1 cellular context compared by ENCODE assay signal in genomic region chr1:94068831-94069648, GRCh38.
TF ChIP-seq lines count a peak whose summit lies in the region.

No MANE protein-coding gene starts in this region.

TF ChIP-seq in HEK293, 187 proteins besides CTCF, POLR2A, EP300 and RAD21 (continued from another document):
- TF ChIP-seq REST (tag by site-specific recombination; IDR thresholded peaks at IDR 0.05) (peak; percentile 67), ZNF843 (tag by site-specific recombination; IDR thresholded peaks at IDR 0.05) (0 out of 2 replicates have a peak, but pooled peaks have one; percentile 10), ZNF518A (tag by site-specific recombination; conservative IDR thresholded peaks at IDR 0.05; ENCODE audit: low read depth) (peak; percentile 35), PRDM1 (tag by site-specific recombination; IDR thresholded peaks at IDR 0.05) (no peak), KLF17 (tag by site-specific recombination; IDR thresholded peaks at IDR 0.05) (no peak), ZNF132 (tag by site-specific recombination; IDR thresholded peaks at IDR 0.05; ENCODE audit: borderline replicate concordance) (no peak), ZNF600 (tag by site-specific recombination; IDR thresholded peaks at IDR 0.05) (peak; percentile 88), GLIS1 (tag by site-specific recombination; IDR thresholded peaks at IDR 0.05) (peak; percentile 34), ZNF701 (tag by site-specific recombination; IDR thresholded peaks at IDR 0.05) (no peak), ZNF157 (tag by site-specific recombination; IDR thresholded peaks at IDR 0.05) (no peak), TSHZ1 (tag by site-specific recombination; IDR thresholded peaks at IDR 0.05; ENCODE audit: borderline replicate concordance) (no peak), SP7 (tag by site-specific recombination; IDR thresholded peaks at IDR 0.05) (peak; percentile 62), ZNF362 (tag by site-specific recombination; IDR thresholded peaks at IDR 0.05) (no peak), ZBTB1 (tag by site-specific recombination; IDR thresholded peaks at IDR 0.05) (no peak), ZNF629 (tag by site-specific recombination; IDR thresholded peaks at IDR 0.05) (peak; percentile 37; the same call in 1 of the 2 replicates), ZNF169 (tag by site-specific recombination; IDR thresholded peaks at IDR 0.05) (no peak), ZNF670 (tag by site-specific recombination; IDR thresholded peaks at IDR 0.05; ENCODE audit: low read depth) (no peak), ZNF514 (tag by site-specific recombination; IDR thresholded peaks at IDR 0.05) (no peak), SP3 (tag by site-specific recombination; IDR thresholded peaks at IDR 0.05) (no peak), ZNF777 (tag by site-specific recombination; IDR thresholded peaks at IDR 0.05; ENCODE audit: borderline replicate concordance) (no peak), ZBTB7A (tag by site-specific recombination; IDR thresholded peaks at IDR 0.05; ENCODE audit: low read depth) (no peak), ZBTB44 (tag by site-specific recombination; IDR thresholded peaks at IDR 0.05) (peak; percentile 71), ZBTB10 (tag by site-specific recombination; IDR thresholded peaks at IDR 0.05) (no peak), HIC1 (tag by site-specific recombination; IDR thresholded peaks at IDR 0.05) (no peak), KLF16 (tag by site-specific recombination; IDR thresholded peaks at IDR 0.05) (no peak)
